34 cellular contexts compared by ENCODE assay signal in the genomic region with DNA sequence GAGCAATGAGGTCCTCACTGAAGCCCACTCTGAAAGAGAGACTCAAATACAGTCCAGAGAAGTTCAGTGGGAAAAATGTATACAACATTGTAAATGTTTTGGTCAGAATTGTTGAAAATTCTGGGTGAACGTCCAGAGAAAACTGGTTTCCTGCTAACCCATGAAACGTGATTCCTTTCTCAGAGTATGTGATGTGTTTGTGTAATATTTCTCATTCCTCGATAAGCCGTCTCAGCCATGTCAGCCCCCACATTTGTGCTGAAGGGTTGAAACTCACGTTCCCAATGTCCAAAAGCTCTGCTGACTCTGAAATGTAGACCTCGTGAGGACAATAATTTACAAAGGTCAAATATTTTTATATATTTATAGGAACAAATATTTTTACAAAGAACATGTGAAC. TPM values are rescaled to one million over a fixed set of nuclear protein-coding genes. Genes with fewer than 3 reads are reported as not detected.
DNase-seq lines count a peak whose midpoint lies in the region; ATAC-seq and TF ChIP-seq lines count a peak whose summit lies in the region.
"Had no signal": no experiment of that assay in that cellular context is flagged by ENCODE, and none has a peak within 500 bp of the region (broad histone marks: within the 10 kb centered on the region; RNA-seq: fewer than 3 reads in every experiment).

No MANE protein-coding gene starts in this region.

- H3K79me2 ChIP-seq in smooth muscle cell (ENCODE audit: low read depth) (no peaks in the 10 kb centered on the region), PC-9 (ENCODE audit: low read depth) (no peaks in the 10 kb centered on the region)
- H3K79me2 ChIP-seq: parathyroid adenoma had no signal

- POLR2A ChIA-PET in activated CD4-positive, alpha-beta memory T cell treated with anti-CD3 and anti-CD28 coated beads for 36 hours (lab: Charles Lee), result interaction anchor here (1.1 kb wide), 1 partner anchor 10 kb away, joined by 3 read pairs; no protein-coding TSS in a partner anchor
- POLR2A ChIA-PET in PC-9 (lab: Charles Lee; ENCODE audit: unreplicated experiment), result no interaction called here

- CTCF ChIA-PET in activated naive CD4-positive, alpha-beta T cell treated with anti-CD3 and anti-CD28 coated beads, Interleukin-2, amount 10 ng/mL, durations not matched to agents 7 days and 5 days (lab: Charles Lee), result no interaction called here
- CTCF ChIA-PET in activated CD4-positive, alpha-beta memory T cell treated with anti-CD3 and anti-CD28 coated beads for 36 hours (lab: Charles Lee), result interaction anchor here (0.8 kb wide), 2 partner anchors 20 to 111 kb away, joined by 3 read pairs; no protein-coding TSS in a partner anchor
- CTCF ChIA-PET in PC-9 (lab: Charles Lee), result no interaction called here

- no peaks in the 10 kb centered on the region for H3K27me3 Mint-ChIP-seq in activated naive CD4-positive, alpha-beta T cell treated with anti-CD3 and anti-CD28 coated beads, Interleukin-2, amount 10 ng/mL, durations not matched to agents 7 days and 5 days
- H3K27me3 Mint-ChIP-seq in activated CD4-positive, alpha-beta memory T cell treated with anti-CD3 and anti-CD28 coated beads for 36 hours, result no peaks in the 10 kb centered on the region
- H3K27me3 Mint-ChIP-seq: IgD-negative memory B cell had no signal

- H3K36me3 Mint-ChIP-seq in activated naive CD4-positive, alpha-beta T cell treated with anti-CD3 and anti-CD28 coated beads, Interleukin-2, amount 10 ng/mL, durations not matched to agents 7 days and 5 days, result peaks cover 81% of the 10 kb centered on the region
- H3K36me3 Mint-ChIP-seq in activated CD4-positive, alpha-beta memory T cell treated with anti-CD3 and anti-CD28 coated beads for 36 hours, result peaks cover 62% of the 10 kb centered on the region
- H3K36me3 Mint-ChIP-seq: WTC11 had no signal

- intact Hi-C loops in activated CD4-positive, alpha-beta memory T cell treated with anti-CD3 and anti-CD28 coated beads for 36 hours (cut with micrococcal nuclease), result no loop called here
- intact Hi-C loops in PC-9 (cut with micrococcal nuclease; ENCODE audit: unreplicated experiment), result no loop called here

- H3K9me3 ChIP-seq in smooth muscle cell (replicated peaks; ENCODE audit: low read depth) (no peaks in the 10 kb centered on the region), PC-9 (ENCODE audit: insufficient read depth, low read depth) (no peaks in the 10 kb centered on the region)
- H3K9me3 ChIP-seq: A549, colonic mucosa, SJSA1, spleen, stomach, vagina had no signal

- peak overlapping the region; percentile 58 for H2AFZ ChIP-seq in smooth muscle cell (ENCODE audit: low read depth)
- H2AFZ ChIP-seq in PC-9, result no peak overlapping the region
- H2AFZ ChIP-seq: parathyroid adenoma had no signal

- H3K27me3 ChIP-seq in smooth muscle cell (ENCODE audit: low read depth) (no peaks in the 10 kb centered on the region), PC-9 (ENCODE audit: insufficient read depth, low read depth) (no peaks in the 10 kb centered on the region)
- H3K27me3 ChIP-seq: colonic mucosa, SJSA1, spleen, stomach, vagina had no signal

- H3K4me1 ChIP-seq in smooth muscle cell (ENCODE audit: low read depth), result no peaks in the 10 kb centered on the region
- no peaks in the 10 kb centered on the region for H3K4me1 ChIP-seq in PC-9 (replicated peaks; ENCODE audit: insufficient read depth)
- H3K4me1 ChIP-seq: colonic mucosa, parathyroid adenoma, stomach, vagina had no signal

- no peak overlapping the region for H3K27ac ChIP-seq in smooth muscle cell (ENCODE audit: low read depth)
- no peak overlapping the region for H3K27ac ChIP-seq in PC-9
- H3K27ac ChIP-seq: A549, colonic mucosa, parathyroid adenoma, RWPE1, SJSA1, stomach, vagina had no signal

- H3K9ac ChIP-seq in smooth muscle cell (ENCODE audit: low read depth), result no peak overlapping the region
- H3K9ac ChIP-seq: parathyroid adenoma had no signal

- BruUV-seq in PC-9 (replicated peaks; lab: Mats Ljungman, UMichigan), result no TSS peak

- ATAC-seq in HG03439 (IDR thresholded peaks at IDR 0.05; ENCODE audit: unreplicated experiment), result no peak
- ATAC-seq: A549, left lobe of liver, WTC11 had no signal

- H3K4me2 ChIP-seq in smooth muscle cell (no peak overlapping the region), PC-9 (no peak overlapping the region)
- H3K4me2 ChIP-seq: A549 had no signal

- no peak overlapping the region for H3K4me3 Mint-ChIP-seq in activated naive CD4-positive, alpha-beta T cell treated with anti-CD3 and anti-CD28 coated beads, Interleukin-2, amount 10 ng/mL, durations not matched to agents 7 days and 5 days
- no peak overlapping the region for H3K4me3 Mint-ChIP-seq in activated CD4-positive, alpha-beta memory T cell treated with anti-CD3 and anti-CD28 coated beads for 36 hours
- H3K4me3 Mint-ChIP-seq: HFFc6, IgD-negative memory B cell, neural crest cell, WTC11 had no signal

- DNase-seq in activated naive CD4-positive, alpha-beta T cell treated with anti-CD3 and anti-CD28 coated beads, Interleukin-2, amount 10 ng/mL, durations not matched to agents 7 days and 5 days, result no peak
- DNase-seq in activated naive CD4-positive, alpha-beta T cell (lab: John Stamatoyannopoulos, UW), result no peak
- no peak for DNase-seq in activated CD4-positive, alpha-beta memory T cell treated with anti-CD3 and anti-CD28 coated beads for 36 hours
- DNase-seq in fibroblast of peridontal ligament (ENCODE audit: extremely low read depth) (peak; percentile 24), smooth muscle cell (lab: John Stamatoyannopoulos, UW; ENCODE audit: unreplicated experiment) (no peak), PC-9 (no peak)
- DNase-seq in stimulated activated CD4-positive, alpha-beta T cell treated with anti-CD3 and anti-CD28 coated beads, Interleukin-2, amount 100 ng/mL, for 24 hours, result no peak
- DNase-seq: activated CD4-positive, alpha-beta T cell treated with anti-CD3 and anti-CD28 coated beads, Interleukin-2, amount 50 U/mL, for 4 hours; activated gamma-delta T cell; AML-193; aorta; colonic mucosa; effector CD8-positive, alpha-beta T cell; EL; HFFc6; NCI-H1048; retina; spleen; stimulated activated CD8-positive, alpha-beta memory T cell treated with anti-CD3 and anti-CD28 coated beads, Interleukin-4, amount 100 ng/mL, for 48 hours; stomach had no signal

- H3K36me3 ChIP-seq in smooth muscle cell (ENCODE audit: low read depth) (no peaks in the 10 kb centered on the region), PC-9 (ENCODE audit: low read depth) (no peaks in the 10 kb centered on the region)
- H3K36me3 ChIP-seq: colonic mucosa, SJSA1 had no signal

- no peaks in the 10 kb centered on the region for H3K9me2 ChIP-seq in PC-9 (ENCODE audit: insufficient read depth)

- no peaks in the 10 kb centered on the region for H3K9me3 Mint-ChIP-seq in activated naive CD4-positive, alpha-beta T cell treated with anti-CD3 and anti-CD28 coated beads, Interleukin-2, amount 10 ng/mL, durations not matched to agents 7 days and 5 days
- H3K9me3 Mint-ChIP-seq in activated CD4-positive, alpha-beta memory T cell treated with anti-CD3 and anti-CD28 coated beads for 36 hours, result no peaks in the 10 kb centered on the region
- H3K9me3 Mint-ChIP-seq: HFFc6, IgD-negative memory B cell, neural crest cell, WTC11 had no signal

- 80% methylated on average over 6 of the region's 6 CpGs for WGBS in smooth muscle cell (ENCODE audit: low lambda C conversion rate)

- H3K4me3 ChIP-seq in smooth muscle cell (no peak overlapping the region), PC-9 (no peak overlapping the region)
- H3K4me3 ChIP-seq: A549, colonic mucosa, SJSA1, spleen, stomach, vagina had no signal

- H3F3A ChIP-seq in smooth muscle cell (ENCODE audit: low read depth) (no peaks in the 10 kb centered on the region), PC-9 (ENCODE audit: insufficient read depth, low read depth) (no peaks in the 10 kb centered on the region)

- no peak for TF ChIP-seq CTCF in smooth muscle cell (IDR thresholded peaks at IDR 0.05; ENCODE audit: borderline replicate concordance, insufficient read depth, poor library complexity, severe bottlenecking)
- no peak for TF ChIP-seq CTCF in PC-9 (conservative IDR thresholded peaks at IDR 0.05)

- H4K20me1 ChIP-seq in smooth muscle cell (ENCODE audit: low read depth) (no peaks in the 10 kb centered on the region), PC-9 (ENCODE audit: insufficient read depth) (no peaks in the 10 kb centered on the region)

- peaks cover 3% of the 10 kb centered on the region for H3K4me1 Mint-ChIP-seq in activated naive CD4-positive, alpha-beta T cell treated with anti-CD3 and anti-CD28 coated beads, Interleukin-2, amount 10 ng/mL, durations not matched to agents 7 days and 5 days
- H3K4me1 Mint-ChIP-seq in activated CD4-positive, alpha-beta memory T cell treated with anti-CD3 and anti-CD28 coated beads for 36 hours (ENCODE audit: low read depth), result peaks cover 12% of the 10 kb centered on the region
- H3K4me1 Mint-ChIP-seq: neural crest cell had no signal

- peak overlapping the region; percentile 3 for H3K27ac Mint-ChIP-seq in activated naive CD4-positive, alpha-beta T cell treated with anti-CD3 and anti-CD28 coated beads, Interleukin-2, amount 10 ng/mL, durations not matched to agents 7 days and 5 days
- H3K27ac Mint-ChIP-seq in activated CD4-positive, alpha-beta memory T cell treated with anti-CD3 and anti-CD28 coated beads for 36 hours, result peak overlapping the region; percentile 25
- H3K27ac Mint-ChIP-seq: HFFc6, WTC11 had no signal

RNA-seq across cellular contexts. Expression of a gene that starts 51.6 kb away (rescaled TPM):
- total RNA-seq in activated CD4-positive, alpha-beta memory T cell treated with anti-CD3 and anti-CD28 coated beads for 36 hours, result not detected
- total RNA-seq in smooth muscle cell (0.22 TPM in 1 of 2 replicates, not detected in the other), PC-9 (2021) (not detected in 2 replicates)
- polyA plus RNA-seq in smooth muscle cell, result not detected in 2 replicates
- total RNA-seq: aorta, colonic mucosa, epithelial cell of proximal tubule, H1, HFFc6, mucosa of gallbladder, NCI-H460, neural crest cell, SJSA1, spleen, vagina, WTC11 had no signal
- polyA plus RNA-seq: A549, aorta, H1, IgD-negative memory B cell, spleen, stomach had no signal
